9 cellular contexts compared by ENCODE assay signal in the genomic region with DNA sequence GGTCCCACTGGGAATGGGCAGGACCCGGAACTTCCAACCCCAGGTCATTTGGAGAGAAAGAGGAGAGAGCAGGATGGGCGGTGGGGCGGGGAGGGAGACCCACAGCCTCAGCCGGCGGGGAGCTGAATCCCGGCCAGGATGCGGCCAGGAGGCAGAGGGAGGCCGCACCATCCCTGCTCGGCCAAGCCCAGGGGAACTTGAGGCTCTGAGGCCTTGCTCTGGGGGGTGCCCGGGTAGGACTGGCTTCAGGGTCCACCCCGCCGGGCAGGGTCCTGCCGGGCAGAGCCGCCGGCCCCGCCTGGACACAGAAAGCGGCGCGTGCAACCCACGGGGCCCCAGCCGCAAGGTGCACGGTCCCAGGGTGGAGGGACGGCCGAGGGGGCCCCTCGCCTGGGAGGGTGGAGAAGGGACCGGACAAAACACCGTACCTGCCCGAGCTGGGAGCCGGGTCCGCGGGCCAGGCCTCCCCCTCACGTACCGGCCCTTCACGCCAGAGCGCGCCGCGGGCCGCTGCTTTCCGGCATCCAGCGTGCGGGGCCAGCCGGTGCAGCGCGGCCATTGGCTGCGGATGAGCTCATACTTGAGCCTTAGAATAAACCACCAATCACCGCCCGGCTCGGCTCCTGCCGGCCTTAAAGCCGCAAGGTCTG. TPM values are rescaled to one million over a fixed set of nuclear protein-coding genes. Genes with fewer than 3 reads are reported as not detected.
DNase-seq lines count a peak whose midpoint lies in the region; ATAC-seq and TF ChIP-seq lines count a peak whose summit lies in the region.
"Had no signal": no experiment of that assay in that cellular context is flagged by ENCODE, and none has a peak within 500 bp of the region (broad histone marks: within the 10 kb centered on the region; RNA-seq: fewer than 3 reads in every experiment).

A gene with protein sequence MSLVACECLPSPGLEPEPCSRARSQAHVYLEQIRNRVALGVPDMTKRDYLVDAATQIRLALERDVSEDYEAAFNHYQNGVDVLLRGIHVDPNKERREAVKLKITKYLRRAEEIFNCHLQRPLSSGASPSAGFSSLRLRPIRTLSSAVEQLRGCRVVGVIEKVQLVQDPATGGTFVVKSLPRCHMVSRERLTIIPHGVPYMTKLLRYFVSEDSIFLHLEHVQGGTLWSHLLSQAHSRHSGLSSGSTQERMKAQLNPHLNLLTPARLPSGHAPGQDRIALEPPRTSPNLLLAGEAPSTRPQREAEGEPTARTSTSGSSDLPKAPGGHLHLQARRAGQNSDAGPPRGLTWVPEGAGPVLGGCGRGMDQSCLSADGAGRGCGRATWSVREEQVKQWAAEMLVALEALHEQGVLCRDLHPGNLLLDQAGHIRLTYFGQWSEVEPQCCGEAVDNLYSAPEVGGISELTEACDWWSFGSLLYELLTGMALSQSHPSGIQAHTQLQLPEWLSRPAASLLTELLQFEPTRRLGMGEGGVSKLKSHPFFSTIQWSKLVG (minus strand): TSS at position 509 of the 650 bp plus-strand sequence. CDS start 1,719 bp downstream, outside the sequence.

- in situ Hi-C loops in KBM-7 (cut with MboI; ENCODE audit: low pct_unique_long_range_greater_than_20kb, low sequenced_read_pairs) (loop anchor here (25.0 kb wide), 1 partner anchor 164 kb away; no protein-coding TSS in a partner anchor), Panc1 (cut with HindIII; ENCODE audit: low pct_unique_long_range_greater_than_20kb, low sequenced_read_pairs) (no loop called here)

- peaks cover 0 to 19% (median 8%) of the 10 kb centered on the region in 5 donors for H3K27me3 Mint-ChIP-seq in naive thymus-derived CD4-positive, alpha-beta T cell
- peaks cover 4 to 12% of the 10 kb centered on the region in 2 donors for H3K27me3 Mint-ChIP-seq in stimulated activated naive B cell treated with anti-CD40 and anti-IgM and Interleukin-4, amounts not matched to agents 10 μg/mL and 1 μg/mL and 100 μg/mL, for 72 hours

- peak; percentile 77 for ATAC-seq in GM21515 (IDR thresholded peaks at IDR 0.05; ENCODE audit: unreplicated experiment)
- ATAC-seq in Panc1 = peak; percentile 98
- ATAC-seq in naive thymus-derived CD4-positive, alpha-beta T cell = peak; percentile 98
- peak; percentile 95 to 98 for ATAC-seq in stimulated activated naive B cell treated with anti-CD40 and anti-IgM and Interleukin-4, amounts not matched to agents 10 μg/mL and 1 μg/mL and 100 μg/mL, for 72 hours (replicated peaks)

- no peaks in the 10 kb centered on the region for H3K36me3 ChIP-seq in Panc1 (ENCODE audit: control insufficient read depth, insufficient read depth, low read length)
- no peaks in the 10 kb centered on the region for H3K36me3 ChIP-seq in naive thymus-derived CD4-positive, alpha-beta T cell (ENCODE audit: control insufficient read depth in 2 of 3, insufficient read depth in 3 of 3, low read length in 3 of 3)

- peak within 1 kb of the TSS; percentile 54 to 86 (median 68) for H3K4me3 Mint-ChIP-seq in naive thymus-derived CD4-positive, alpha-beta T cell
- H3K4me3 Mint-ChIP-seq in stimulated activated naive B cell treated with anti-CD40 and anti-IgM and Interleukin-4, amounts not matched to agents 10 μg/mL and 1 μg/mL and 100 μg/mL, for 72 hours = peak within 1 kb of the TSS; percentile 74

- CTCF ChIA-PET in Panc1 (lab: Charles Lee) = interaction anchor here (0.6 to 1.1 kb wide), 3 partner anchors 15 to 96 kb away, joined by 3 to 4 read pairs (median 4); no protein-coding TSS in a partner anchor
- CTCF ChIA-PET in naive thymus-derived CD4-positive, alpha-beta T cell (lab: Charles Lee) = interaction anchor here (1.4 to 1.5 kb wide), 2 partner anchors 18 to 62 kb away, joined by 4 to 5 read pairs; no protein-coding TSS in a partner anchor

- H3K36me3 Mint-ChIP-seq in naive thymus-derived CD4-positive, alpha-beta T cell = no peaks in the 10 kb centered on the region
- H3K36me3 Mint-ChIP-seq in stimulated activated naive B cell treated with anti-CD40 and anti-IgM and Interleukin-4, amounts not matched to agents 10 μg/mL and 1 μg/mL and 100 μg/mL, for 72 hours = no peaks in the 10 kb centered on the region

- peaks cover 3% of the 10 kb centered on the region; the same call in 1 of the 2 replicates for H3K4me1 ChIP-seq in Panc1 (ENCODE audit: control insufficient read depth, insufficient read depth, low read length)
- H3K4me1 ChIP-seq in naive thymus-derived CD4-positive, alpha-beta T cell (ENCODE audit: control insufficient read depth in 2 of 2, insufficient read depth in 2 of 2, low read length in 2 of 2) = peaks cover 0 to 3% of the 10 kb centered on the region in 2 donors

- peak; percentile 85 for DNase-seq in COLO829 (ENCODE audit: low spot score)
- peak; percentile 76 for DNase-seq in KBM-7
- no peak for DNase-seq in Panc1 (ENCODE audit: low read depth, low spot score)
- peak; percentile 50 for DNase-seq in activated T-helper 9 cell treated with anti-CD3 and anti-CD28 coated beads, Interleukin-2, amount 50 U/mL, for 16 hours (ENCODE audit: low read depth)
- DNase-seq in fibroblast of pulmonary artery (ENCODE audit: low read depth) = peak; percentile 78
- DNase-seq in naive thymus-derived CD4-positive, alpha-beta T cell = peak; percentile 58 to 76 (median 69)
- DNase-seq in stimulated activated naive B cell treated with anti-CD40 and anti-IgM and Interleukin-4, amounts not matched to agents 10 μg/mL and 1 μg/mL and 100 μg/mL, for 72 hours = peak; percentile 48

- H3K27me3 ChIP-seq in Panc1 (ENCODE audit: control insufficient read depth, insufficient read depth, low read length) = no peaks in the 10 kb centered on the region
- no peaks in the 10 kb centered on the region for H3K27me3 ChIP-seq in naive thymus-derived CD4-positive, alpha-beta T cell (ENCODE audit: control insufficient read depth in 2 of 2, insufficient read depth in 2 of 2, low read length in 2 of 2)

- no peaks in the 10 kb centered on the region for H3K9me3 Mint-ChIP-seq in naive thymus-derived CD4-positive, alpha-beta T cell
- H3K9me3 Mint-ChIP-seq in stimulated activated naive B cell treated with anti-CD40 and anti-IgM and Interleukin-4, amounts not matched to agents 10 μg/mL and 1 μg/mL and 100 μg/mL, for 72 hours = no peaks in the 10 kb centered on the region

- peak within 1 kb of the TSS; percentile 60 to 66 for H3K4me3 ChIP-seq in Panc1 (ENCODE audit: low read depth in 2 of 2, low read length in 2 of 2)
- H3K4me3 ChIP-seq in fibroblast of pulmonary artery (replicated peaks; ENCODE audit: low read depth, low read length) = peak within 1 kb of the TSS; percentile 45
- H3K4me3 ChIP-seq in naive thymus-derived CD4-positive, alpha-beta T cell (ENCODE audit: low read length) = peak within 1 kb of the TSS; percentile 47
- H3K4me3 ChIP-seq: SK-N-MC had no signal

- H3K27ac ChIP-seq in Panc1 (ENCODE audit: low read length) = peak within 1 kb of the TSS; percentile 66
- H3K27ac ChIP-seq in naive thymus-derived CD4-positive, alpha-beta T cell (ENCODE audit: low read depth, low read length) = peak within 1 kb of the TSS; percentile 77
- H3K27ac ChIP-seq: SK-N-MC had no signal

- POLR2A ChIA-PET in Panc1 (lab: Charles Lee) = interaction anchor here (0.5 to 0.7 kb wide), 3 partner anchors 67 to 207 kb away, joined by 3 to 8 read pairs (median 7); partner anchors contain the start of gene ZC2HC1C
- POLR2A ChIA-PET in naive thymus-derived CD4-positive, alpha-beta T cell (lab: Charles Lee) = interaction anchor here (1.1 to 1.8 kb wide), 4 partner anchors 10 to 41 kb away, joined by 3 to 5 read pairs (median 4); no protein-coding TSS in a partner anchor

- peaks cover 0 to 16% (median 13%) of the 10 kb centered on the region in 7 donors for H3K4me1 Mint-ChIP-seq in naive thymus-derived CD4-positive, alpha-beta T cell
- H3K4me1 Mint-ChIP-seq in stimulated activated naive B cell treated with anti-CD40 and anti-IgM and Interleukin-4, amounts not matched to agents 10 μg/mL and 1 μg/mL and 100 μg/mL, for 72 hours = peaks cover 5 to 8% of the 10 kb centered on the region in 2 donors

- H3K9me3 ChIP-seq in Panc1 (ENCODE audit: control insufficient read depth, insufficient read depth, low read depth, low read length) = no peaks in the 10 kb centered on the region
- no peaks in the 10 kb centered on the region for H3K9me3 ChIP-seq in naive thymus-derived CD4-positive, alpha-beta T cell (ENCODE audit: control insufficient read depth in 2 of 3, low read length in 3 of 3)

- H3K27ac Mint-ChIP-seq in naive thymus-derived CD4-positive, alpha-beta T cell = peak within 1 kb of the TSS in 8 of 9 donors; percentile 6 to 78 (median 60)
- H3K27ac Mint-ChIP-seq in stimulated activated naive B cell treated with anti-CD40 and anti-IgM and Interleukin-4, amounts not matched to agents 10 μg/mL and 1 μg/mL and 100 μg/mL, for 72 hours = peak within 1 kb of the TSS; percentile 77

- no peak for TF ChIP-seq CTCF in Panc1 (IDR thresholded peaks at IDR 0.05)
- TF ChIP-seq CTCF in fibroblast of pulmonary artery (IDR thresholded peaks at IDR 0.05; ENCODE audit: low read length, missing control alignments) = no peak

- intact Hi-C loops in Panc1 (cut with micrococcal nuclease; ENCODE audit: unreplicated experiment) = no loop called here
- intact Hi-C loops in naive thymus-derived CD4-positive, alpha-beta T cell (cut with micrococcal nuclease) = loop anchor here (1.0 kb wide), 3 partner anchors 18 to 79 kb away; partner anchors contain the start of genes DLST (in 1 of the 2) and EIF2B2 (in 1 of the 2)

- no TSS peak for BruUV-seq in Panc1 (replicated peaks; lab: Mats Ljungman, UMichigan)

RNA-seq across cellular contexts. Expression of the gene that starts here (rescaled TPM):
- 14.9 TPM for total RNA-seq in Panc1 (2021; ENCODE audit: unreplicated experiment)
- polyA plus RNA-seq in Panc1 (2012; ENCODE audit: insufficient read length) = 22.4 TPM
- 10 to 100 TPM in 2 of 5 experiments, 1 to 10 TPM in 3; 3.0 to 12.8 (median 6.3) TPM for total RNA-seq in naive thymus-derived CD4-positive, alpha-beta T cell
- polyA plus RNA-seq in naive thymus-derived CD4-positive, alpha-beta T cell = 1 to 10 TPM; 2.0 to 4.0 TPM
